In the genomic region with DNA sequence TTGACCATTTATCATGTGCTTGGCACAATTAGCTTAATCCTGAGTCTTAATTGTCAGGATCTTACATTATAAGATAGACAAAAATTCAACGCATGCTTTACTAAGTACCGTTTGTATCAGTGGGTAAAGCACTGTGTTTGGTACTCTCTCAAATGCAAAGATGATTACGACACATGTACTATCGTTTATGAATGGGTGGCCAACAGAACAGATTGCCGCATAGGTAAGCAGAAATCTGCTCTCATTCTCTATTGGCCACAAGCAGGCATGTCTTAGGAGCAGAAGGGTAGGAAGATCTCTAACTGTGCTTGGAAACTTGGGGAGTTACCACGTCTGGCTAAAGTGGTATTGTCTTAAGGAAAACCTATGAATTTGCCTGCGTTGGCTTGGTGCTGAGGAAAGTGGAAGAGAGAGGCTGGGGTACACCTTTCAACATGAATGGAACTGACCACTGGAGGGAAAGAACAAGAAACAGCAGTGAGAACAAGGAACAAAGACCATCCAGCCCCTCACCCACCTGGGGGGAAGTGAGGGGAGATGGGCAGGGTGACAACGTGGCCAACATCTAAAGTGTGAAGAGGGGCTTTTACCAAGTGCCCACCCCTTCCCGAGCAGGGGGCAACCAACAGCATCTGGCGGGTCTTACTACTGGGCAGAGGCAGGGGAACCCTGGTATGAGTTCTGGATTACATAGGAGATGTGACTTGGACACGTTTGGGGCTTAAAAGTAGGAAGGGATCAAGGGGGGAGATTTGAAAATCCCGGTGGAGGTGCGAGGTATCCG, we compare ENCODE assay signal across 12 cellular contexts. TPM values are rescaled to one million over a fixed set of nuclear protein-coding genes. Genes with fewer than 3 reads are reported as not detected.
DNase-seq lines count a peak whose midpoint lies in the region; ATAC-seq and TF ChIP-seq lines count a peak whose summit lies in the region.
"Had no signal": no experiment of that assay in that cellular context is flagged by ENCODE, and none has a peak within 500 bp of the region (broad histone marks: within the 10 kb centered on the region; RNA-seq: fewer than 3 reads in every experiment).

No MANE protein-coding gene starts in this region.

- H3K27ac ChIP-seq in ectodermal cell (ENCODE audit: insufficient read depth, low read depth, low read length, poor library complexity, severe bottlenecking), result no peak overlapping the region
- H3K27ac ChIP-seq in trophoblast cell (ENCODE audit: low read depth, low read length), result no peak overlapping the region
- H3K27ac ChIP-seq: cardiac muscle cell, left lung had no signal

- no peak overlapping the region for H2AFZ ChIP-seq in trophoblast cell (ENCODE audit: insufficient read depth, low read length, poor library complexity)

- peak overlapping the region; percentile 61 for H3K4me2 ChIP-seq in trophoblast cell (ENCODE audit: low read length)

- no peak overlapping the region for H3K14ac ChIP-seq in trophoblast cell (ENCODE audit: low read length)

- H3K27me3 ChIP-seq in ectodermal cell (ENCODE audit: control insufficient read depth, insufficient read depth, low read length, poor library complexity, severe bottlenecking), result peaks cover 36% of the 10 kb centered on the region
- H3K27me3 ChIP-seq in trophoblast cell (ENCODE audit: insufficient read depth, low read length), result peaks cover 26% of the 10 kb centered on the region

- H3K9me3 ChIP-seq in ES-I3 (ENCODE audit: control insufficient read depth, insufficient read depth, low read length), result peaks cover 4% of the 10 kb centered on the region; the same call in 1 of the 2 replicates
- no peaks in the 10 kb centered on the region for H3K9me3 ChIP-seq in ectodermal cell (ENCODE audit: control insufficient read depth, low read length)
- peaks cover 6% of the 10 kb centered on the region for H3K9me3 ChIP-seq in trophoblast cell (ENCODE audit: insufficient read depth, low read depth, low read length)
- H3K9me3 ChIP-seq: left lung had no signal

- H3K4me3 ChIP-seq in NB4 (ENCODE audit: low read depth, low read length), result peak overlapping the region; percentile 53
- H3K4me3 ChIP-seq in ectodermal cell (ENCODE audit: insufficient read depth, low read depth, low read length), result peak overlapping the region; percentile 27
- no peak overlapping the region for H3K4me3 ChIP-seq in trophoblast cell (ENCODE audit: low read depth, low read length)

- H2BK120ac ChIP-seq in trophoblast cell (ENCODE audit: insufficient read depth, low read length, poor library complexity), result no peak overlapping the region

- TF ChIP-seq CTCF in NB4 (IDR thresholded peaks at IDR 0.05; ENCODE audit: low read depth, low read length), result no peak

- no peak for TF ChIP-seq POLR2A in NB4 (IDR thresholded peaks at IDR 0.05; ENCODE audit: extremely low read depth, insufficient read length)

- H3K9ac ChIP-seq in ES-I3 (ENCODE audit: low read depth, low read length), result peak overlapping the region; percentile 45; the same call in 1 of the 2 replicates
- H3K9ac ChIP-seq in trophoblast cell (ENCODE audit: low read length), result no peak overlapping the region

- H2AK5ac ChIP-seq in trophoblast cell (ENCODE audit: low read length), result no peak overlapping the region

- H4K12ac ChIP-seq in trophoblast cell (ENCODE audit: low read depth, low read length), result no peak overlapping the region

- H3K79me2 ChIP-seq in trophoblast cell (ENCODE audit: control insufficient read depth, insufficient read depth, low read length, poor library complexity), result no peaks in the 10 kb centered on the region

- H3K23ac ChIP-seq in trophoblast cell (ENCODE audit: low read length), result no peak overlapping the region

- ATAC-seq in GM21390 (IDR thresholded peaks at IDR 0.05; ENCODE audit: unreplicated experiment), result no peak

- H3K79me1 ChIP-seq in trophoblast cell (ENCODE audit: low read length), result no peaks in the 10 kb centered on the region

- H2BK12ac ChIP-seq in trophoblast cell (ENCODE audit: low read length), result no peak overlapping the region

- no peak overlapping the region for H3K4ac ChIP-seq in trophoblast cell (ENCODE audit: low read depth, low read length)

- WGBS in ectodermal cell, 2 experiments, result 62 to 64% methylated on average over 14 of the region's 14 CpGs
- WGBS in trophoblast cell (ENCODE audit: extremely low coverage, insufficient coverage, insufficient read length), result no CpG with 5 or more reads among the region's 14 CpGs

- H3K36me3 ChIP-seq in ES-I3 (ENCODE audit: insufficient read depth, low read length) (no peaks in the 10 kb centered on the region), ectodermal cell (ENCODE audit: control insufficient read depth, insufficient read depth, low read length) (no peaks in the 10 kb centered on the region), trophoblast cell (ENCODE audit: control insufficient read depth in 1 of 2, insufficient read depth in 2 of 2, low read length in 2 of 2) (no peaks in the 10 kb centered on the region)
- H3K36me3 ChIP-seq: cardiac muscle cell, left lung had no signal

- H4K8ac ChIP-seq in trophoblast cell (ENCODE audit: low read depth, low read length), result no peak overlapping the region

- DNase-seq in NB4 (ENCODE audit: low read depth), result peak; percentile 23
- DNase-seq in trophoblast cell, result no peak
- DNase-seq in hypothalamus (lab: John Stamatoyannopoulos, UW), result no peak
- no peak for DNase-seq in mucosa of gallbladder (ENCODE audit: low spot score)
- no peak for DNase-seq in NCI-H524 treated with DMSO at 0.1 percent for 48 hours (lab: John Stamatoyannopoulos, UW)
- DNase-seq: left lung, NCI-H187 treated with DMSO at 0.1 percent for 48 hours, T-helper 9 cell had no signal

- H2BK5ac ChIP-seq in trophoblast cell (ENCODE audit: low read depth, low read length, poor library complexity), result no peak overlapping the region

- H3K18ac ChIP-seq in trophoblast cell (ENCODE audit: low read length), result no peak overlapping the region

- H3K4me1 ChIP-seq in ES-I3 (ENCODE audit: insufficient read depth, low read length), result peaks cover 3% of the 10 kb centered on the region; the same call in 1 of the 2 replicates
- H3K4me1 ChIP-seq in ectodermal cell (ENCODE audit: control insufficient read depth, insufficient read depth, low read length), result peaks cover 8% of the 10 kb centered on the region
- peaks cover 3 to 8% of the 10 kb centered on the region in 2 experiments for H3K4me1 ChIP-seq in trophoblast cell (ENCODE audit: control insufficient read depth in 1 of 2, insufficient read depth in 2 of 2, low read length in 2 of 2)

- H4K91ac ChIP-seq in trophoblast cell (ENCODE audit: low read depth, low read length), result no peak overlapping the region

RNA-seq across cellular contexts. Expression of a gene that starts 1.0 kb away (rescaled TPM):
- 1.2 TPM for polyA plus RNA-seq in ectodermal cell (2013, experiment 1 of 4)
- polyA plus RNA-seq in ectodermal cell (2013, experiment 2 of 4), result 0.94 TPM
- polyA plus RNA-seq in ectodermal cell (2013, experiment 3 of 4), result 0.80 TPM
- 1.0 TPM for polyA plus RNA-seq in ectodermal cell (2013, experiment 4 of 4)
- 0.74 and 0.76 TPM in 2 replicates for polyA plus RNA-seq in trophoblast cell (2013)
- total RNA-seq in mucosa of gallbladder, result 2.1 TPM

RNA-seq across cellular contexts. Expression of a gene that starts 31.8 kb away (rescaled TPM):
- 43.1 TPM for polyA plus RNA-seq in ectodermal cell (2013, experiment 1 of 4)
- 48.1 TPM for polyA plus RNA-seq in ectodermal cell (2013, experiment 2 of 4)
- polyA plus RNA-seq in ectodermal cell (2013, experiment 3 of 4), result 29.9 TPM
- polyA plus RNA-seq in ectodermal cell (2013, experiment 4 of 4), result 32.1 TPM
- polyA plus RNA-seq in trophoblast cell (2013), result 17.5 and 17.8 TPM in 2 replicates
- 51.5 TPM for total RNA-seq in mucosa of gallbladder

RNA-seq across cellular contexts. Expression of a gene that starts 40.4 kb away (rescaled TPM):
- polyA plus RNA-seq in ectodermal cell (2013, experiment 1 of 4), result 1.4 TPM
- polyA plus RNA-seq in ectodermal cell (2013, experiment 2 of 4), result 0.94 TPM
- 1.2 TPM for polyA plus RNA-seq in ectodermal cell (2013, experiment 3 of 4)
- polyA plus RNA-seq in ectodermal cell (2013, experiment 4 of 4), result 0.97 TPM
- 1.2 and 1.3 TPM in 2 replicates for polyA plus RNA-seq in trophoblast cell (2013)
- total RNA-seq in mucosa of gallbladder, result 4.3 TPM
